ENCODE assay signal across 21 cellular contexts in the genomic region with DNA sequence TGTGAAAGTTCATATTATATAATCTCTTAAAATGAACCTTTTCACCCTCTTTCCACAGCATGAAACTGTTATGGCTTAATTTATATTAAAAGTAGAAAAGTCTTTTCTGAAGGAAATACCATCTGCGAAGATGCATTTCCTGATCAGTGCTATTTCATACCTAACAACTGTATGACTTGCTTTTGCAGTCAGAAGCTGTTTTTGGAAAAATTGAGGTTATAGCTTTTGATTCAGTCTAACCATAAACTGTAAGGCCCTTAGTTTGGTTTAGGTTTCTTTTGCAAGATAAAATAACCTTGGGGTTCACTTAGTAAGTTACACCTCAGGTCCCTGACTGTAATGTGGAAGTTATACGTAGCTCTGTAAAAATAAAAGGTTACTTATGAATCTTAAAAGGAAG. TPM values are rescaled to one million over a fixed set of nuclear protein-coding genes. Genes with fewer than 3 reads are reported as not detected.
DNase-seq lines count a peak whose midpoint lies in the region; ATAC-seq and TF ChIP-seq lines count a peak whose summit lies in the region.
"Had no signal": no experiment of that assay in that cellular context is flagged by ENCODE, and none has a peak within 500 bp of the region (broad histone marks: within the 10 kb centered on the region; RNA-seq: fewer than 3 reads in every experiment).

No MANE protein-coding gene starts in this region.

- H3K4me1 Mint-ChIP-seq in activated T-cell treated with anti-CD3 and anti-CD28 coated beads, Interleukin-2, amount 50 U/mL, for 24 hours (ENCODE audit: low read depth) = peaks cover 41% of the 10 kb centered on the region
- H3K4me1 Mint-ChIP-seq in central memory CD8-positive, alpha-beta T cell = peaks cover 49% of the 10 kb centered on the region
- peaks cover 40% of the 10 kb centered on the region for H3K4me1 Mint-ChIP-seq in stimulated activated effector memory CD8-positive, alpha-beta T cell treated with anti-CD3 and anti-CD28 coated beads, Interleukin-12 subunit alpha, Interleukin-12 subunit beta, amount 100 ng/mL, for 72 hours
- H3K4me1 Mint-ChIP-seq in progenitor cell of endocrine pancreas (ENCODE audit: low read depth) = peaks cover 3% of the 10 kb centered on the region

- H3K27me3 Mint-ChIP-seq in activated T-cell treated with anti-CD3 and anti-CD28 coated beads, Interleukin-2, amount 50 U/mL, for 24 hours = no peaks in the 10 kb centered on the region
- no peaks in the 10 kb centered on the region for H3K27me3 Mint-ChIP-seq in central memory CD8-positive, alpha-beta T cell
- H3K27me3 Mint-ChIP-seq in progenitor cell of endocrine pancreas = peaks cover 5% of the 10 kb centered on the region

- H3K27ac Mint-ChIP-seq in activated T-cell treated with anti-CD3 and anti-CD28 coated beads, Interleukin-2, amount 50 U/mL, for 24 hours = peak overlapping the region; percentile 42
- peak overlapping the region; percentile 87 for H3K27ac Mint-ChIP-seq in central memory CD8-positive, alpha-beta T cell (ENCODE audit: low read depth)
- peak overlapping the region; percentile 43 for H3K27ac Mint-ChIP-seq in stimulated activated effector memory CD8-positive, alpha-beta T cell treated with anti-CD3 and anti-CD28 coated beads, Interleukin-12 subunit alpha, Interleukin-12 subunit beta, amount 100 ng/mL, for 72 hours
- no peak overlapping the region for H3K27ac Mint-ChIP-seq in progenitor cell of endocrine pancreas

- H3K36me3 Mint-ChIP-seq in activated T-cell treated with anti-CD3 and anti-CD28 coated beads, Interleukin-2, amount 50 U/mL, for 24 hours (ENCODE audit: low read depth) = peaks cover 6% of the 10 kb centered on the region
- peaks cover 5% of the 10 kb centered on the region for H3K36me3 Mint-ChIP-seq in central memory CD8-positive, alpha-beta T cell (ENCODE audit: insufficient read depth)
- peaks cover 51% of the 10 kb centered on the region for H3K36me3 Mint-ChIP-seq in stimulated activated effector memory CD8-positive, alpha-beta T cell treated with anti-CD3 and anti-CD28 coated beads, Interleukin-12 subunit alpha, Interleukin-12 subunit beta, amount 100 ng/mL, for 72 hours
- H3K36me3 Mint-ChIP-seq in progenitor cell of endocrine pancreas (ENCODE audit: insufficient read depth) = no peaks in the 10 kb centered on the region

- ATAC-seq in central memory CD8-positive, alpha-beta T cell (replicated peaks; ENCODE audit: extremely low read depth, poor library complexity, severe bottlenecking) = peak; percentile 30
- ATAC-seq in stimulated activated effector memory CD8-positive, alpha-beta T cell treated with anti-CD3 and anti-CD28 coated beads, Interleukin-12 subunit alpha, Interleukin-12 subunit beta, amount 100 ng/mL, for 72 hours = peak; percentile 64
- ATAC-seq: A549, gastrocnemius medialis, lower lobe of right lung, Right ventricle myocardium inferior had no signal

- no peak overlapping the region for H3K4me3 ChIP-seq in Jurkat, Clone E6-1 (ENCODE audit: low read length)
- H3K4me3 ChIP-seq: A549, esophagus muscularis mucosa, gastrocnemius medialis, lower lobe of right lung, transverse colon had no signal

- no peaks in the 10 kb centered on the region for H3K9me3 Mint-ChIP-seq in activated T-cell treated with anti-CD3 and anti-CD28 coated beads, Interleukin-2, amount 50 U/mL, for 24 hours
- H3K9me3 Mint-ChIP-seq in central memory CD8-positive, alpha-beta T cell = no peaks in the 10 kb centered on the region
- H3K9me3 Mint-ChIP-seq in stimulated activated effector memory CD8-positive, alpha-beta T cell treated with anti-CD3 and anti-CD28 coated beads, Interleukin-12 subunit alpha, Interleukin-12 subunit beta, amount 100 ng/mL, for 72 hours = no peaks in the 10 kb centered on the region
- H3K9me3 Mint-ChIP-seq in progenitor cell of endocrine pancreas (ENCODE audit: low read depth) = no peaks in the 10 kb centered on the region

- H3K4me3 Mint-ChIP-seq in activated T-cell treated with anti-CD3 and anti-CD28 coated beads, Interleukin-2, amount 50 U/mL, for 24 hours = no peak overlapping the region
- peak overlapping the region; percentile 71 for H3K4me3 Mint-ChIP-seq in central memory CD8-positive, alpha-beta T cell
- H3K4me3 Mint-ChIP-seq in stimulated activated effector memory CD8-positive, alpha-beta T cell treated with anti-CD3 and anti-CD28 coated beads, Interleukin-12 subunit alpha, Interleukin-12 subunit beta, amount 100 ng/mL, for 72 hours = peak overlapping the region; percentile 38
- H3K4me3 Mint-ChIP-seq in progenitor cell of endocrine pancreas (ENCODE audit: low read depth) = no peak overlapping the region

- DNase-seq in activated T-cell treated with anti-CD3 and anti-CD28 coated beads, Interleukin-2, amount 50 U/mL, for 24 hours = no peak
- DNase-seq in activated T-cell treated with anti-CD3 and anti-CD28 coated beads, Interleukin-2, amount 50 U/mL, for 1 hour = no peak
- DNase-seq in Jurkat, Clone E6-1 (ENCODE audit: low read depth, low spot score) = peak; percentile 35
- DNase-seq in central memory CD8-positive, alpha-beta T cell (ENCODE audit: low spot score in 2 of 2) = no peak
- no peak for DNase-seq in stimulated activated effector memory CD8-positive, alpha-beta T cell treated with anti-CD3 and anti-CD28 coated beads, Interleukin-12 subunit alpha, Interleukin-12 subunit beta, amount 100 ng/mL, for 72 hours (ENCODE audit: low spot score in 2 of 2)
- DNase-seq in progenitor cell of endocrine pancreas (ENCODE audit: low spot score, unreplicated experiment) (no peak), NCI-H187 (lab: John Stamatoyannopoulos, UW) (no peak), KBM-7 (no peak)
- DNase-seq: activated CD4-positive, alpha-beta T cell treated with anti-CD3 and anti-CD28 coated beads for 1 hour; gastrocnemius medialis; GOT3; islet precursor cell; lower lobe of right lung; NCI-H1105; NCI-H2081 treated with DMSO at 0.1 percent for 48 hours; NCI-H446; OCI-M1; transverse colon had no signal

- TF ChIP-seq CTCF in progenitor cell of endocrine pancreas (IDR thresholded peaks at IDR 0.05; ENCODE audit: unreplicated experiment) = no peak

- in situ Hi-C loops in KBM-7 (cut with MboI; ENCODE audit: low pct_unique_long_range_greater_than_20kb, low sequenced_read_pairs) = no loop called here

RNA-seq across cellular contexts. Expression of a gene that starts 22.7 kb away (rescaled TPM):
- 26.9 TPM for polyA plus RNA-seq in Jurkat, Clone E6-1 (2012; ENCODE audit: insufficient read depth, insufficient read length)
- 3.4 TPM in 2 replicates for total RNA-seq in progenitor cell of endocrine pancreas

Comparison
In these comparisons a context has a peak if more than half of its experiments do, and no peak if none do; other contexts are left out.
1. H3K4me3 Mint-ChIP-seq: peak in central memory CD8-positive, alpha-beta T cell (single experiment) and stimulated activated effector memory CD8-positive, alpha-beta T cell treated with anti-CD3 and anti-CD28 coated beads, Interleukin-12 subunit alpha, Interleukin-12 subunit beta, amount 100 ng/mL, for 72 hours (single experiment); none in activated T-cell treated with anti-CD3 and anti-CD28 coated beads, Interleukin-2, amount 50 U/mL, for 24 hours (single experiment) and progenitor cell of endocrine pancreas (single experiment).